In the genomic region with DNA sequence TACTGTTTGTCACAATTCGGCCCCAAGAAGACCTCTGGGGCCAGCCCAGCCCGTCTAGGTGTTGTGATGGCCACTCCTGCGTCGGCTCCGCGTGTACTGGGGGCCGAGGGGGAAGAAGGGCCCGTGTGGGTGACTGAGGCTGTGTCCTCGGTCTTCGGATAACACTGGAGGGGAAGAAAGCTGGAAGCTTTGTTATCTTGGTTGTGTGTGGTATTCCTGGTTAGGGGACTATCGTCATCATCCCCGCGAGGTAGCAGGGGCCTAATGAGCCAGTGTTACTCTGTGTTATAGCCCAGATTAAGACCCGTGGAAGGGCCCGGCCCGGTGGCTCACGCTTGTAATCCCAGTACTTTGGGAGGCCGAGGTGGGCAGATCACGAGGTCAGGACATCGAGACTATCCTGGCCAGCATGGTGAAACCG, we compare ENCODE assay signal across 8 cellular contexts. TPM values are rescaled to one million over a fixed set of nuclear protein-coding genes. Genes with fewer than 3 reads are reported as not detected.
DNase-seq lines count a peak whose midpoint lies in the region; ATAC-seq and TF ChIP-seq lines count a peak whose summit lies in the region.

No MANE protein-coding gene starts in this region.

- H3K4me1 Mint-ChIP-seq in T-helper 17 cell: peaks cover 30% of the 10 kb centered on the region

- no peaks in the 10 kb centered on the region for H4K20me1 ChIP-seq in fibroblast of lung (ENCODE audit: control insufficient read depth, extremely low read depth, insufficient read depth, low read length)

- no peak for TF ChIP-seq POLR2A in prostate gland (IDR thresholded peaks at IDR 0.05)

- no peaks in the 10 kb centered on the region for H3K27me3 ChIP-seq in fibroblast of lung (ENCODE audit: control insufficient read depth, insufficient read depth, low read length)
- no peaks in the 10 kb centered on the region for H3K27me3 ChIP-seq in prostate gland (replicated peaks; ENCODE audit: insufficient read depth)

- peak; percentile 38 for DNase-seq in GM13976 (ENCODE audit: low spot score)
- DNase-seq in T-helper 17 cell: no peak
- peak in 1 of 2 donors; percentile 26 for DNase-seq in fibroblast of lung (ENCODE audit: low read depth in 2 of 2)
- DNase-seq in prostate gland (ENCODE audit: low spot score): no peak
- DNase-seq in NOMO-1 treated with DMSO at 0.1 percent for 48 hours (lab: John Stamatoyannopoulos, UW; ENCODE audit: unreplicated experiment): no peak
- no peak for DNase-seq in NCI-H748 treated with DMSO at 0.1 percent for 48 hours (lab: John Stamatoyannopoulos, UW)

- peaks cover 3% of the 10 kb centered on the region for H3K36me3 Mint-ChIP-seq in T-helper 17 cell (ENCODE audit: low read depth)

- H3K4me3 ChIP-seq in fibroblast of lung (replicated peaks in 1 of 4; ENCODE audit: control extremely low read depth in 1 of 4, insufficient read depth in 1 of 4, low read depth in 3 of 4, low read length in 4 of 4) (peak overlapping the region; percentile 71 to 88 (median 82)), prostate gland (peak overlapping the region; percentile 80 to 97)

- peak overlapping the region; percentile 90 for H3K4me2 ChIP-seq in fibroblast of lung (ENCODE audit: extremely low read depth, insufficient read depth, low read length)

- WGBS in prostate gland: 25% methylated on average over 21 of the region's 21 CpGs

- H3K4me1 ChIP-seq in fibroblast of lung (ENCODE audit: control insufficient read depth, extremely low read depth, insufficient read depth, low read length) (no peaks in the 10 kb centered on the region), prostate gland (replicated peaks) (no peaks in the 10 kb centered on the region)

- in situ Hi-C loops in GM13976 (cut with MboI; ENCODE audit: low sequenced_read_pairs, unreplicated experiment): no loop called here

- H2AFZ ChIP-seq in fibroblast of lung (ENCODE audit: low read length): no peak overlapping the region

- no peak for TF ChIP-seq CTCF in GM13976 (IDR thresholded peaks at IDR 0.05; ENCODE audit: borderline replicate concordance, control extremely low read depth, extremely low read depth, insufficient read depth, missing control alignments)
- no peak for TF ChIP-seq CTCF in fibroblast of lung (conservative IDR thresholded peaks at IDR 0.05 in 1 of 2, IDR thresholded peaks at IDR 0.05 in 1 of 2; ENCODE audit: low read depth in 1 of 2, low read length in 2 of 2)
- TF ChIP-seq CTCF in prostate gland (IDR thresholded peaks at IDR 0.05): no peak

- peak overlapping the region; percentile 91 for H3K4me3 Mint-ChIP-seq in T-helper 17 cell

- peaks cover 9% of the 10 kb centered on the region for H3K36me3 ChIP-seq in fibroblast of lung (ENCODE audit: control insufficient read depth, insufficient read depth, low read length)
- peaks cover 0 to 14% of the 10 kb centered on the region in 2 donors for H3K36me3 ChIP-seq in prostate gland

- H3K9me3 ChIP-seq in T-helper 17 cell (ENCODE audit: control insufficient read depth, low read length, poor library complexity, severe bottlenecking) (no peaks in the 10 kb centered on the region), fibroblast of lung (ENCODE audit: control insufficient read depth, insufficient read depth, low read depth, low read length) (no peaks in the 10 kb centered on the region), prostate gland (no peaks in the 10 kb centered on the region)

- peak overlapping the region; percentile 78 for H3K9ac ChIP-seq in fibroblast of lung (ENCODE audit: insufficient read depth, low read length)

- ATAC-seq in T-helper 17 cell: no peak
- ATAC-seq in HG03025 (IDR thresholded peaks at IDR 0.05; ENCODE audit: low FRiP score, unreplicated experiment): no peak
- ATAC-seq in GM21360 (IDR thresholded peaks at IDR 0.05; ENCODE audit: unreplicated experiment): no peak

- H3K79me2 ChIP-seq in fibroblast of lung (ENCODE audit: control insufficient read depth, insufficient read depth, low read length): peaks cover 32% of the 10 kb centered on the region

- H3K27ac Mint-ChIP-seq in T-helper 17 cell: peak overlapping the region; percentile 91

- H3K27me3 Mint-ChIP-seq in T-helper 17 cell: no peaks in the 10 kb centered on the region

- intact Hi-C loops in prostate gland (cut with DNase I): loop anchor here (2.0 kb wide), 1 partner anchor 22 kb away; a partner anchor contains a TSS

- H3K27ac ChIP-seq in fibroblast of lung (ENCODE audit: insufficient read depth, low read length) (peak overlapping the region; percentile 85), prostate gland (peak overlapping the region; percentile 64 to 78)

RNA-seq across cellular contexts. Expression of a gene that starts 0.9 kb away (rescaled TPM):
- total RNA-seq in T-helper 17 cell (10 to 100 TPM; 48.7 to 51.2 TPM), fibroblast of lung (22.1 and 23.9 TPM in 2 replicates), prostate gland (10 to 100 TPM; 26.8 to 67.4 TPM)
- polyA plus RNA-seq in fibroblast of lung: 25.3 and 39.0 TPM in 2 replicates
- polyA plus RNA-seq in fibroblast of lung (2012): 21.1 and 35.2 TPM in 2 replicates
- 43.2 and 46.9 TPM in 2 replicates for polyA minus RNA-seq in fibroblast of lung (ENCODE audit: low replicate concordance)

RNA-seq across cellular contexts. Expression of a gene that starts 15.7 kb away (rescaled TPM):
- 1 to 10 TPM; 3.5 to 6.3 TPM for total RNA-seq in T-helper 17 cell
- 9.2 and 9.8 TPM in 2 replicates for total RNA-seq in fibroblast of lung
- polyA plus RNA-seq in fibroblast of lung: 2.4 and 3.3 TPM in 2 replicates
- polyA plus RNA-seq in fibroblast of lung (2012): 3.9 and 5.6 TPM in 2 replicates
- polyA minus RNA-seq in fibroblast of lung (ENCODE audit: low replicate concordance): 3.3 and 7.7 TPM in 2 replicates
- total RNA-seq in prostate gland: 10 to 100 TPM; 17.5 to 20.2 TPM

RNA-seq across cellular contexts. Expression of a gene that starts 21.7 kb away (rescaled TPM):
- total RNA-seq in T-helper 17 cell (10 to 100 TPM; 18.2 to 20.2 TPM), fibroblast of lung (48.5 and 63.9 TPM in 2 replicates), prostate gland (100 to 1,000 TPM; 112 to 126 TPM)
- polyA plus RNA-seq in fibroblast of lung: 71.9 and 89.3 TPM in 2 replicates
- 89.0 and 131 TPM in 2 replicates for polyA plus RNA-seq in fibroblast of lung (2012)
- 84.0 and 124 TPM in 2 replicates for polyA minus RNA-seq in fibroblast of lung (ENCODE audit: low replicate concordance)

RNA-seq across cellular contexts. Expression of a gene that starts 29.6 kb away (rescaled TPM):
- total RNA-seq in T-helper 17 cell (not detected), fibroblast of lung (under 0.01 and 0.33 TPM in 2 replicates), prostate gland (1 to 10 TPM in 1 of 2 donors, under 1 TPM in 1; 0.09 to 1.2 TPM)
- polyA plus RNA-seq in fibroblast of lung: 0.93 and 1.2 TPM in 2 replicates
- polyA plus RNA-seq in fibroblast of lung (2012): 2.5 and 2.9 TPM in 2 replicates
- 2.6 and 3.5 TPM in 2 replicates for polyA minus RNA-seq in fibroblast of lung (ENCODE audit: low replicate concordance)

RNA-seq across cellular contexts. Expression of a gene that starts 37.0 kb away (rescaled TPM):
- total RNA-seq in T-helper 17 cell (1 to 10 TPM; 6.3 to 9.1 TPM), fibroblast of lung (6.4 and 15.0 TPM in 2 replicates), prostate gland (10 to 100 TPM in 1 of 2 donors, 1 to 10 TPM in 1; 8.7 to 11.4 TPM)
- 14.2 and 16.0 TPM in 2 replicates for polyA plus RNA-seq in fibroblast of lung
- polyA plus RNA-seq in fibroblast of lung (2012): 19.9 and 25.2 TPM in 2 replicates
- polyA minus RNA-seq in fibroblast of lung (ENCODE audit: low replicate concordance): 2.7 and 2.9 TPM in 2 replicates
